16 cellular contexts compared by ENCODE assay signal in genomic region chr7:5352440-5353010, GRCh38.
"Had no signal": no experiment of that assay in that cellular context is flagged by ENCODE, and none has a peak within 500 bp of the region (broad histone marks: within the 10 kb centered on the region; RNA-seq: fewer than 3 reads in every experiment).

No MANE protein-coding gene starts in this region.

- H3K9ac ChIP-seq: parathyroid adenoma had no signal

- H2AFZ ChIP-seq: parathyroid adenoma had no signal

- DNase-seq: activated CD4-positive, alpha-beta memory T cell treated with anti-CD3 and anti-CD28 coated beads for 36 hours; activated gamma-delta T cell; activated T-cell treated with anti-CD3 and anti-CD28 coated beads, Interleukin-2, amount 50 U/mL, for 48 hours; esophagus squamous epithelium; heart right ventricle; left ventricle myocardium superior; mesenchymal stem cell; stimulated activated CD4-positive, alpha-beta T cell treated with anti-CD3 and anti-CD28 coated beads, Interleukin-1b, Interleukin-23, amount 100 ng/mL, for 48 hours; upper lobe of left lung had no signal

- ATAC-seq: heart right ventricle; left ventricle myocardium superior; stimulated activated memory B cell treated with anti-CD40 and anti-IgM and Interleukin-4, amounts not matched to agents 10 μg/mL and 1 μg/mL and 100 μg/mL, for 72 hours had no signal

- H3K27me3 Mint-ChIP-seq: activated CD4-positive, alpha-beta memory T cell treated with anti-CD3 and anti-CD28 coated beads for 36 hours; activated naive CD8-positive, alpha-beta T cell; stimulated activated memory B cell treated with anti-CD40 and anti-IgM and Interleukin-4, amounts not matched to agents 10 μg/mL and 1 μg/mL and 100 μg/mL, for 72 hours had no signal

- H3K27me3 ChIP-seq: esophagus squamous epithelium, heart right ventricle, upper lobe of left lung had no signal

- H3K4me3 Mint-ChIP-seq: activated CD4-positive, alpha-beta memory T cell treated with anti-CD3 and anti-CD28 coated beads for 36 hours; activated naive CD8-positive, alpha-beta T cell; neural crest cell; stimulated activated memory B cell treated with anti-CD40 and anti-IgM and Interleukin-4, amounts not matched to agents 10 μg/mL and 1 μg/mL and 100 μg/mL, for 72 hours had no signal

- H3K27ac ChIP-seq: esophagus squamous epithelium, heart right ventricle, parathyroid adenoma, upper lobe of left lung had no signal

- H3K36me3 Mint-ChIP-seq: activated naive CD8-positive, alpha-beta T cell had no signal

- H3K4me3 ChIP-seq: esophagus squamous epithelium, heart right ventricle, smooth muscle cell, upper lobe of left lung had no signal

- FAIRE-seq: endometrium, keratinocyte had no signal

- H3K4me2 ChIP-seq: smooth muscle cell had no signal

- H3K9me3 ChIP-seq: esophagus squamous epithelium, heart right ventricle, upper lobe of left lung had no signal

- H3K9me3 Mint-ChIP-seq: activated CD4-positive, alpha-beta memory T cell treated with anti-CD3 and anti-CD28 coated beads for 36 hours; neural crest cell; stimulated activated memory B cell treated with anti-CD40 and anti-IgM and Interleukin-4, amounts not matched to agents 10 μg/mL and 1 μg/mL and 100 μg/mL, for 72 hours had no signal

- H3K27ac Mint-ChIP-seq: activated CD4-positive, alpha-beta memory T cell treated with anti-CD3 and anti-CD28 coated beads for 36 hours; activated naive CD8-positive, alpha-beta T cell; stimulated activated memory B cell treated with anti-CD40 and anti-IgM and Interleukin-4, amounts not matched to agents 10 μg/mL and 1 μg/mL and 100 μg/mL, for 72 hours had no signal
